8 cellular contexts compared by ENCODE assay signal in the genomic region with DNA sequence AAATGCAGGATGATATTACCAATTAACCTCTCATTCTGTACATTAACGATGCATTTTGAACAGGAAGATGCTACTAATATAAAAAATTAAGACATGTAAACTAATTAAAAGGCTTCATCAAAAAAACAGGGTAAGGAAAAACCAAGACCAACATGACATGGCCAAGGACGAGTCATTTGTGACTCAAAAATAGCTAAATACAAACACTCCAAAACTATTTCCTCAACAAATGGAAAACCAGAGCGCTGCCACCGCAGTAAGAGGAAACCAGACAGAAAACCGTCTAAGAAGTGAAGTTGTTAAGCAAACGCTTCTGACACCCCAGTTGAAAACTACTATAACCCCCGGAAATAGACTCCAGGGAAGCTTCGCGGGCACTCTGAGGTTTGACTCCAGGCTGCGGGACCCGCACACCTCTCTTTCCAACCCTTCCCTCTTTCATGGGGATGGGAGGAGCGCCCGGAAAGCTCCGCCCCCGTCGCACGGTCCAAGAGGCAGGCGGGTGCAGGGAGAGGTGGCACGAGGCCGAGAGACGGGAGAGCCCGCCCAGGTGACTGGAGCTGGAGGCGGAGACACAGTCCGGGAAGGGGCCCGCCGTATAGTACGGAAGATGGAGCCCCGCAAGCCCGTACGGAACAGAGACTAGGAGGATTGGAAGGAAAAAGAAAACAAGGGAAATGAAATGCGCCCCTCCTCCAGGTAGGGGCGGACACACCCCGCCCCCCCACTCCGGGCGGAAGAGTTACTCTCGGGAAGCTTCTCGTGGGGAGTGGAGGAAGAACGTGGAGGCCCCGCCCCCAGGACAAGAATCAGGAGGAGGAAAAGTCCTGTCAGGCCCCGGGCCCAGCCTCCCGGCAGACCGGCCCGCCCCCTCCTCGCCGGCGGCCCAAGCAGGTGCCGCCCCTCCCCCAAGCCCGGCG. TPM values are rescaled to one million over a fixed set of nuclear protein-coding genes. Genes with fewer than 3 reads are reported as not detected.
DNase-seq lines count a peak whose midpoint lies in the region; ATAC-seq and TF ChIP-seq lines count a peak whose summit lies in the region.

No MANE protein-coding gene starts in this region.

- no peaks in the 10 kb centered on the region for H3K9me2 ChIP-seq in hepatocyte (replicated peaks; ENCODE audit: insufficient read depth)

- peaks cover 3% of the 10 kb centered on the region for H4K20me1 ChIP-seq in hepatocyte (ENCODE audit: insufficient read depth, poor library complexity, severe bottlenecking)

- H3K4me1 ChIP-seq in hepatocyte (ENCODE audit: insufficient read depth), result no peaks in the 10 kb centered on the region
- peaks cover 4% of the 10 kb centered on the region for H3K4me1 ChIP-seq in rectal smooth muscle tissue (ENCODE audit: control insufficient read depth, insufficient read depth, low read length)
- H3K4me1 ChIP-seq in aorta (ENCODE audit: control insufficient read depth in 1 of 2, insufficient read depth in 2 of 2, low read length in 2 of 2), result no peaks in the 10 kb centered on the region

- H2AFZ ChIP-seq in hepatocyte, result peak overlapping the region; percentile 43

- DNase-seq in NCI-H187 (lab: John Stamatoyannopoulos, UW) (peak; percentile 62 to 80), T-helper 9 cell (peak; percentile 74), astrocyte of the cerebellum (ENCODE audit: low read depth) (peak; percentile 87), hepatocyte (ENCODE audit: low spot score) (peak; percentile 97), aorta (peak; percentile 97)

- H3K9ac ChIP-seq in rectal smooth muscle tissue (ENCODE audit: low read length), result peak overlapping the region; percentile 22

- H3K36me3 ChIP-seq in hepatocyte (replicated peaks; ENCODE audit: insufficient read depth, low read depth) (no peaks in the 10 kb centered on the region), rectal smooth muscle tissue (ENCODE audit: control insufficient read depth, insufficient read depth, low read length) (no peaks in the 10 kb centered on the region), aorta (ENCODE audit: control insufficient read depth in 1 of 2, insufficient read depth in 2 of 2, low read length in 1 of 2) (no peaks in the 10 kb centered on the region)

- H3K9me3 ChIP-seq in hepatocyte (ENCODE audit: low read depth) (no peaks in the 10 kb centered on the region), aorta (ENCODE audit: control insufficient read depth, low read length) (no peaks in the 10 kb centered on the region)

- intact Hi-C loops in aorta (cut with DNase I), result loop anchor here (5.0 kb wide), 1 partner anchor 107 kb away; a partner anchor contains a TSS

- TF ChIP-seq CTCF in astrocyte of the cerebellum (IDR thresholded peaks at IDR 0.05; ENCODE audit: low read depth, low read length, missing control alignments) (no peak), hepatocyte (IDR thresholded peaks at IDR 0.05; ENCODE audit: poor library complexity) (no peak)

- H3K27me3 ChIP-seq in hepatocyte (no peaks in the 10 kb centered on the region), rectal smooth muscle tissue (ENCODE audit: control insufficient read depth, insufficient read depth, low read length) (no peaks in the 10 kb centered on the region), aorta (ENCODE audit: control insufficient read depth in 1 of 2, insufficient read depth in 2 of 2, low read length in 1 of 2) (no peaks in the 10 kb centered on the region)

- ATAC-seq in GM18499 (IDR thresholded peaks at IDR 0.05; ENCODE audit: insufficient read depth, unreplicated experiment), result peak; percentile 31
- peak; percentile 55 for ATAC-seq in HG02943 (IDR thresholded peaks at IDR 0.05; ENCODE audit: low read depth, unreplicated experiment)
- peak; percentile 92 for ATAC-seq in aorta (ENCODE audit: low FRiP score)

- in situ Hi-C loops in astrocyte of the cerebellum (cut with HindIII; ENCODE audit: low sequenced_read_pairs), result no loop called here

- peak overlapping the region; percentile 76 for H3K4me2 ChIP-seq in hepatocyte

- H3K27ac ChIP-seq in hepatocyte, result peak overlapping the region; percentile 94
- H3K27ac ChIP-seq in rectal smooth muscle tissue (ENCODE audit: low read depth, low read length), result peak overlapping the region; percentile 94
- peak overlapping the region; percentile 84 to 90 for H3K27ac ChIP-seq in aorta (ENCODE audit: low read depth in 1 of 2, low read length in 2 of 2)

- H3K79me2 ChIP-seq in hepatocyte, result peaks cover 44% of the 10 kb centered on the region

- whole genome bisulfite sequencing in hepatocyte (ENCODE audit: low lambda C conversion rate, missing lambda C conversion rate), result 2% methylated on average over 41 of the region's 49 CpGs
- WGBS in aorta, 2 donors, result 0 to 1% methylated on average over 36 to 49 of the region's 49 CpGs

- H3K4me3 ChIP-seq in astrocyte of the cerebellum (ENCODE audit: low read depth, low read length), result peak overlapping the region; percentile 75
- peak overlapping the region; percentile 53 for H3K4me3 ChIP-seq in hepatocyte
- H3K4me3 ChIP-seq in rectal smooth muscle tissue (ENCODE audit: low read length), result peak overlapping the region; percentile 82
- H3K4me3 ChIP-seq in aorta (ENCODE audit: low read length in 2 of 2), result peak overlapping the region; percentile 88 to 92

RNA-seq across cellular contexts. Expression of a gene that starts 0.7 kb away (rescaled TPM):
- total RNA-seq in hepatocyte (10.1 and 11.6 TPM in 2 replicates), aorta (10 to 100 TPM; 18.5 to 19.0 TPM)
- polyA plus RNA-seq in hepatocyte (4.6 and 5.4 TPM in 2 replicates), aorta (1 to 10 TPM; 3.9 to 7.6 TPM)

RNA-seq across cellular contexts. Expression of a gene that starts 39.4 kb away (rescaled TPM):
- 13.8 and 17.5 TPM in 2 replicates for total RNA-seq in hepatocyte
- 8.9 and 10.8 TPM in 2 replicates for polyA plus RNA-seq in hepatocyte
- 10 to 100 TPM; 28.6 to 28.9 TPM for total RNA-seq in aorta
- 1 to 10 TPM; 2.1 to 6.6 TPM for polyA plus RNA-seq in aorta

Comparison
In these comparisons a context has a peak if more than half of its experiments do, and no peak if none do; other contexts are left out.
1. Peak in every context shown above with its lines: DNase-seq, ATAC-seq, H3K4me3 ChIP-seq and H3K27ac ChIP-seq.
2. ATAC-seq: peak in every context shown above with its lines; median percentile 92 in aorta; 55 in HG02943; 31 in GM18499.